20 cellular contexts compared by ENCODE assay signal in the genomic region with DNA sequence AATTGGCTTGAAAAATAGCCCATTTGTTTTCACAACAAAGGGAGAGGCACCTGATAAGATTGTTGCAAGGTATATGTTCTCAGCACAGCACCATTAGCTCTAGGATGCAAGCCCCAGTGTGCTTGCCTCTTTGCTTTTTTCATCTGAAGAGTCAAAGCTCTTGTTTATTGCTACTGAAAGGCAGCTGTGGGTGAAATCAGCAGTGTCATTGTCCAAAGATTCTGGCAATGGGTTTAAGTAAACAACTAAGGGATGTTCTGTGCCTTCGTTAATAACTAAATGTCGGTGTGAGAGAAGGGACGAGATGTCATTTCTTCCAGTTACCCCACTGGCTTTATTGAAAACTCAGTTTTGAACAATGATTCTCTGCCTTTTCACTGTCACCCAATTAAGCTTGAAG.
"Had no signal": no experiment of that assay in that cellular context is flagged by ENCODE, and none has a peak within 500 bp of the region (broad histone marks: within the 10 kb centered on the region; RNA-seq: fewer than 3 reads in every experiment).

No MANE protein-coding gene starts in this region.

- H3K4me1 Mint-ChIP-seq: activated naive CD4-positive, alpha-beta T cell treated with anti-CD3 and anti-CD28 coated beads, Interleukin-2, amount 10 ng/mL, durations not matched to agents 7 days and 5 days; activated naive CD8-positive, alpha-beta T cell treated with anti-CD3 and anti-CD28 coated beads, Interleukin-2, amount 50 U/mL, for 24 hours; central memory CD8-positive, alpha-beta T cell; naive thymus-derived CD8-positive, alpha-beta T cell had no signal

- H3K4me3 ChIP-seq: coronary artery had no signal

- FAIRE-seq: frontal cortex had no signal

- H3K9ac ChIP-seq: parathyroid adenoma had no signal

- H3K36me3 ChIP-seq: brain microvascular endothelial cell, neutrophil had no signal

- H2AFZ ChIP-seq: parathyroid adenoma had no signal

- H3K27me3 ChIP-seq: brain microvascular endothelial cell, neutrophil had no signal

- H3K36me3 Mint-ChIP-seq: activated naive CD4-positive, alpha-beta T cell treated with anti-CD3 and anti-CD28 coated beads, Interleukin-2, amount 10 ng/mL, durations not matched to agents 7 days and 5 days; type B pancreatic cell had no signal

- H3K27ac Mint-ChIP-seq: activated naive CD4-positive, alpha-beta T cell treated with anti-CD3 and anti-CD28 coated beads, Interleukin-2, amount 10 ng/mL, durations not matched to agents 7 days and 5 days; activated naive CD8-positive, alpha-beta T cell treated with anti-CD3 and anti-CD28 coated beads, Interleukin-2, amount 50 U/mL, for 24 hours; naive thymus-derived CD8-positive, alpha-beta T cell; type B pancreatic cell had no signal

- H3K4me1 ChIP-seq: parathyroid adenoma had no signal

- H3K4me3 Mint-ChIP-seq: activated naive CD4-positive, alpha-beta T cell treated with anti-CD3 and anti-CD28 coated beads, Interleukin-2, amount 10 ng/mL, durations not matched to agents 7 days and 5 days; activated naive CD8-positive, alpha-beta T cell treated with anti-CD3 and anti-CD28 coated beads, Interleukin-2, amount 50 U/mL, for 24 hours; activated T-cell treated with anti-CD3 and anti-CD28 coated beads, Interleukin-2, amount 50 U/mL, for 4 hours; central memory CD8-positive, alpha-beta T cell; naive thymus-derived CD8-positive, alpha-beta T cell; type B pancreatic cell had no signal

- H3K27ac ChIP-seq: brain microvascular endothelial cell, coronary artery, neutrophil, parathyroid adenoma had no signal

- ATAC-seq: activated naive CD8-positive, alpha-beta T cell treated with anti-CD3 and anti-CD28 coated beads, Interleukin-2, amount 50 U/mL, for 24 hours; activated T-cell treated with anti-CD3 and anti-CD28 coated beads, Interleukin-2, amount 50 U/mL, for 4 hours; naive thymus-derived CD8-positive, alpha-beta T cell had no signal

- H3K27me3 Mint-ChIP-seq: activated naive CD4-positive, alpha-beta T cell treated with anti-CD3 and anti-CD28 coated beads, Interleukin-2, amount 10 ng/mL, durations not matched to agents 7 days and 5 days; activated naive CD8-positive, alpha-beta T cell treated with anti-CD3 and anti-CD28 coated beads, Interleukin-2, amount 50 U/mL, for 24 hours; central memory CD8-positive, alpha-beta T cell had no signal

- DNase-seq: activated CD4-positive, alpha-beta T cell treated with anti-CD3 and anti-CD28 coated beads, Interleukin-2, amount 50 U/mL, for 1 hour; activated CD4-positive, CD25-positive, alpha-beta regulatory T cell treated with anti-CD3 and anti-CD28 coated beads, Interleukin-2, amount 50 U/mL, for 72 hours; activated CD8-positive, alpha-beta memory T cell treated with anti-CD3 and anti-CD28 coated beads, Interleukin-2, amount 50 U/mL, for 4 hours; activated naive CD4-positive, alpha-beta T cell treated with anti-CD3 and anti-CD28 coated beads, Interleukin-2, amount 10 ng/mL, durations not matched to agents 7 days and 5 days; activated naive CD8-positive, alpha-beta T cell treated with anti-CD3 and anti-CD28 coated beads, Interleukin-2, amount 50 U/mL, for 24 hours; activated T-cell treated with anti-CD3 and anti-CD28 coated beads, Interleukin-2, amount 50 U/mL, for 4 hours; aorta; brain microvascular endothelial cell; mesendoderm; naive thymus-derived CD8-positive, alpha-beta T cell; stimulated activated CD4-positive, alpha-beta T cell treated with anti-CD3 and anti-CD28 coated beads, Interleukin-12 subunit alpha, Interleukin-12 subunit beta, amount 100 ng/mL, for 4 hours; stimulated activated CD4-positive, alpha-beta T cell treated with anti-CD3 and anti-CD28 coated beads, Interleukin-1b, Interleukin-23, amount 100 ng/mL, for 48 hours; stimulated activated CD8-positive, alpha-beta memory T cell treated with anti-CD3 and anti-CD28 coated beads, Interleukin-4, amount 100 ng/mL, for 48 hours; stimulated activated naive CD4-positive, alpha-beta T cell had no signal

- H3K79me2 ChIP-seq: parathyroid adenoma had no signal

- H3K9me3 Mint-ChIP-seq: type B pancreatic cell had no signal

- H3K9me3 ChIP-seq: neutrophil had no signal
